In the genomic region with DNA sequence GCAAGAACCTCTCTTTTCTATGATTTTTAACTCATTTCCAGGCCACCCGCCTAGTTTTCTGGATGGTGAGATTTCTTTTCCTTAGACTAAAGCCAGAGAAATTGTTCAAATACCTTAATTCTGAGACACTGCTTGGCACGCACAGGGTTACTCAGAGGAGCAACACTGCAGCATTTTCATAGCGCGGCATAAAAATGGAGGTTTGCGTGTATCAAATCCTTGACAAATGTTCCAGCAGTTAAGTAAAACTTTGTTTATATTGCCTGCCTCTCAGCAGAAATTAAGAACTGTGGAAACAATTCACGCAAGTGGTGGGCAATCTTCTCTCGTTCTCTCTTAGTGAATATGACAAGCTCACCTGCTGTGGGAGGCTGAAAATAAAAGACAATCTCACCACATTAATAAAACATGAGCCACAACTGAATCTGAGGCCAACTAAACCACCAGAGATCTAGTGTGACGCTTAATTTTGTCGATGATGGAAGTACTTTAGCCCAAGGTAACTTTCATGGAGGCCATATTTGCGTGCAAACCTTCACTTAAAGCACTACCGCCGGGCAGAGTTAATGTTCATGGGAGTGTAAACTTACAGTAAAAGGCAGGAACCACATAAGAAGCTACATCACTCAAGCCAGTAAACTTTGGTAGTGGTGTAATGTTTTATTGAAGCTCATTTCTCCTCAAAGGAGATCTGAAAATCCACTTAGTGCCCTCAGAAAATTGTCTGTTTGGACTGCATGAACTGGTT, we compare ENCODE assay signal across 11 cellular contexts.
A peak's percentile ranks its signal among the peaks of the same experiment; 100 is the strongest.
DNase-seq lines count a peak whose midpoint lies in the region; ATAC-seq and TF ChIP-seq lines count a peak whose summit lies in the region.
"Had no signal": no experiment of that assay in that cellular context is flagged by ENCODE, and none has a peak within 500 bp of the region (broad histone marks: within the 10 kb centered on the region; RNA-seq: fewer than 3 reads in every experiment).

No MANE protein-coding gene starts in this region.

- H3K36me3 Mint-ChIP-seq in HFFc6 (ENCODE audit: low read depth) (no peaks in the 10 kb centered on the region), immature natural killer cell (no peaks in the 10 kb centered on the region)

- H3K4me1 Mint-ChIP-seq in HFFc6 (ENCODE audit: low read depth) (peaks cover 39% of the 10 kb centered on the region), immature natural killer cell (no peaks in the 10 kb centered on the region)
- H3K4me1 Mint-ChIP-seq: central memory CD8-positive, alpha-beta T cell had no signal

- no peak for TF ChIP-seq CTCF in HFFc6 (IDR thresholded peaks at IDR 0.05)
- no peak for TF ChIP-seq CTCF in fibroblast of lung (conservative IDR thresholded peaks at IDR 0.05 in 1 of 2, IDR thresholded peaks at IDR 0.05 in 1 of 2; ENCODE audit: low read depth in 1 of 2, low read length in 2 of 2)

- H3K4me3 Mint-ChIP-seq in HFFc6 (peak overlapping the region; percentile 58), immature natural killer cell (no peak overlapping the region)
- H3K4me3 Mint-ChIP-seq: activated T-cell treated with anti-CD3 and anti-CD28 coated beads, Interleukin-2, amount 50 U/mL, for 24 hours; central memory CD8-positive, alpha-beta T cell had no signal

- H3K4me3 ChIP-seq in SJCRH30 (peak overlapping the region; percentile 33), fibroblast of lung (replicated peaks in 1 of 4; ENCODE audit: control extremely low read depth in 1 of 4, insufficient read depth in 1 of 4, low read depth in 3 of 4, low read length in 4 of 4) (no peak overlapping the region), skeletal muscle cell (ENCODE audit: low read depth, low read length) (peak overlapping the region; percentile 1)
- H3K4me3 ChIP-seq: lung, skin epidermis had no signal

- ATAC-seq in GM21528 (IDR thresholded peaks at IDR 0.05; ENCODE audit: low FRiP score, unreplicated experiment) (no peak), esophagus mucosa (no peak)

- H3K9me3 Mint-ChIP-seq in HFFc6, result peaks cover 3% of the 10 kb centered on the region; the same call in 1 of the 2 replicates
- peaks cover 3 to 30% (median 9%) of the 10 kb centered on the region in 6 donors for H3K9me3 Mint-ChIP-seq in immature natural killer cell

- H4K20me1 ChIP-seq in fibroblast of lung (ENCODE audit: control insufficient read depth, extremely low read depth, insufficient read depth, low read length), result no peaks in the 10 kb centered on the region

- H3K27ac Mint-ChIP-seq in HFFc6, result peak overlapping the region; percentile 92
- no peak overlapping the region for H3K27ac Mint-ChIP-seq in immature natural killer cell
- H3K27ac Mint-ChIP-seq: activated T-cell treated with anti-CD3 and anti-CD28 coated beads, Interleukin-2, amount 50 U/mL, for 24 hours had no signal

- H3K9me3 ChIP-seq in SJCRH30 (replicated peaks) (no peaks in the 10 kb centered on the region), fibroblast of lung (ENCODE audit: control insufficient read depth, insufficient read depth, low read depth, low read length) (no peaks in the 10 kb centered on the region)

- no peaks in the 10 kb centered on the region for H3K79me2 ChIP-seq in fibroblast of lung (ENCODE audit: control insufficient read depth, insufficient read depth, low read length)

- H3K27me3 Mint-ChIP-seq in HFFc6 (ENCODE audit: insufficient read depth), result no peaks in the 10 kb centered on the region
- peaks cover 0 to 2% (median 1%) of the 10 kb centered on the region in 3 donors for H3K27me3 Mint-ChIP-seq in immature natural killer cell (ENCODE audit: low read depth in 3 of 3)
- H3K27me3 Mint-ChIP-seq: activated T-cell treated with anti-CD3 and anti-CD28 coated beads, Interleukin-2, amount 50 U/mL, for 24 hours; central memory CD8-positive, alpha-beta T cell had no signal

- no peak overlapping the region for H2AFZ ChIP-seq in fibroblast of lung (ENCODE audit: low read length)

- DNase-seq in HFFc6 (peak; percentile 81), SJCRH30 (peak; percentile 9 to 39), fibroblast of lung (ENCODE audit: low read depth in 2 of 2) (peak; percentile 67 to 97), skeletal muscle cell (ENCODE audit: low read depth) (peak; percentile 48), immature natural killer cell (no peak)
- DNase-seq: activated T-cell treated with anti-CD3 and anti-CD28 coated beads, Interleukin-2, amount 50 U/mL, for 24 hours had no signal

- no peak overlapping the region for H3K9ac ChIP-seq in fibroblast of lung (ENCODE audit: insufficient read depth, low read length)

- no peak overlapping the region for H3K27ac ChIP-seq in SJCRH30
- peak overlapping the region; percentile 86 for H3K27ac ChIP-seq in fibroblast of lung (ENCODE audit: insufficient read depth, low read length)
- H3K27ac ChIP-seq: skin epidermis had no signal

- H3K36me3 ChIP-seq in SJCRH30, result no peaks in the 10 kb centered on the region
- H3K36me3 ChIP-seq in fibroblast of lung (ENCODE audit: control insufficient read depth, insufficient read depth, low read length), result no peaks in the 10 kb centered on the region

- H3K4me2 ChIP-seq in fibroblast of lung (ENCODE audit: extremely low read depth, insufficient read depth, low read length), result peak overlapping the region; percentile 13

- H3K4me1 ChIP-seq in SJCRH30 (no peaks in the 10 kb centered on the region), fibroblast of lung (ENCODE audit: control insufficient read depth, extremely low read depth, insufficient read depth, low read length) (peaks cover 3% of the 10 kb centered on the region)

- H3K27me3 ChIP-seq in SJCRH30 (no peaks in the 10 kb centered on the region), fibroblast of lung (ENCODE audit: control insufficient read depth, insufficient read depth, low read length) (no peaks in the 10 kb centered on the region)

Comparison
In these comparisons a context has a peak if more than half of its experiments do, and no peak if none do; other contexts are left out.
1. DNase-seq: peak in HFFc6 (single experiment), SJCRH30 (2 of 2), fibroblast of lung (2 of 2) and skeletal muscle cell (single experiment); none in immature natural killer cell (0 of 3).
2. H3K4me3 ChIP-seq: peak in SJCRH30 (single experiment) and skeletal muscle cell (single experiment); none in fibroblast of lung (0 of 4).